ENCODE assay signal across 25 cellular contexts in genomic region chr5:111857067-111857466, GRCh38.
DNase-seq lines count a peak whose midpoint lies in the region; ATAC-seq, FAIRE-seq and TF ChIP-seq lines count a peak whose summit lies in the region.
"Had no signal": no experiment of that assay in that cellular context is flagged by ENCODE, and none has a peak within 500 bp of the region (broad histone marks: within the 10 kb centered on the region; RNA-seq: fewer than 3 reads in every experiment).

No MANE protein-coding gene starts in this region.

- H3K9me3 ChIP-seq in heart left ventricle (no peaks in the 10 kb centered on the region), astrocyte (ENCODE audit: insufficient read depth, low read depth, low read length) (no peaks in the 10 kb centered on the region), stomach (no peaks in the 10 kb centered on the region)
- H3K9me3 ChIP-seq: Peyer's patch had no signal

- no peaks in the 10 kb centered on the region for H3K79me2 ChIP-seq in astrocyte (ENCODE audit: insufficient read depth, low read length)

- H3K9me3 Mint-ChIP-seq in astrocyte (ENCODE audit: unreplicated experiment): no peaks in the 10 kb centered on the region
- H3K9me3 Mint-ChIP-seq in stimulated activated memory B cell treated with anti-CD40 and anti-IgM and Interleukin-4, amounts not matched to agents 10 μg/mL and 1 μg/mL and 100 μg/mL, for 72 hours: no peaks in the 10 kb centered on the region

- H3K4me3 ChIP-seq in heart left ventricle: no peak overlapping the region
- no peak overlapping the region for H3K4me3 ChIP-seq in astrocyte (ENCODE audit: insufficient read depth, low read depth, low read length)
- H3K4me3 ChIP-seq in stomach: no peak overlapping the region
- H3K4me3 ChIP-seq: K562, Peyer's patch, SK-N-MC had no signal

- no peak overlapping the region for H3K4me2 ChIP-seq in astrocyte (ENCODE audit: low read length)

- FAIRE-seq in astrocyte (lab: Jason Lieb, UNC): no peak
- FAIRE-seq: A204.1, K562 had no signal

- no peaks in the 10 kb centered on the region for H4K20me1 ChIP-seq in astrocyte (ENCODE audit: insufficient read depth, low read length)

- peak overlapping the region; percentile 6 for H3K27ac Mint-ChIP-seq in astrocyte (ENCODE audit: unreplicated experiment)
- no peak overlapping the region for H3K27ac Mint-ChIP-seq in stimulated activated memory B cell treated with anti-CD40 and anti-IgM and Interleukin-4, amounts not matched to agents 10 μg/mL and 1 μg/mL and 100 μg/mL, for 72 hours
- H3K27ac Mint-ChIP-seq: CD8-positive, alpha-beta memory T cell had no signal

- no peak for TF ChIP-seq EP300 in stomach (IDR thresholded peaks at IDR 0.05)

- ATAC-seq in heart left ventricle (peak in 3 of 4 donors; percentile 53 to 66 (median 60)), Right ventricle myocardium superior (ENCODE audit: poor library complexity) (no peak), left ventricle myocardium superior (peak; percentile 55)
- ATAC-seq in stimulated activated memory B cell treated with anti-CD40 and anti-IgM and Interleukin-4, amounts not matched to agents 10 μg/mL and 1 μg/mL and 100 μg/mL, for 72 hours: no peak
- ATAC-seq: K562 had no signal

- H3K4me3 Mint-ChIP-seq in astrocyte (ENCODE audit: unreplicated experiment): no peak overlapping the region
- H3K4me3 Mint-ChIP-seq in stimulated activated memory B cell treated with anti-CD40 and anti-IgM and Interleukin-4, amounts not matched to agents 10 μg/mL and 1 μg/mL and 100 μg/mL, for 72 hours: no peak overlapping the region
- H3K4me3 Mint-ChIP-seq: CD8-positive, alpha-beta memory T cell had no signal

- intact Hi-C loops in heart left ventricle (cut with DNase I) (loop anchor here in 5 of 10 donors (5.0 to 10.0 kb wide), 6 partner anchors 95 to 325 kb away; partner anchors contain the start of gene NREP (in 1 of the 5)), Right ventricle myocardium superior (cut with DNase I) (no loop called here), left ventricle myocardium superior (cut with micrococcal nuclease) (no loop called here), stomach (cut with DNase I; ENCODE audit: low total_unique reads) (no loop called here)

- no peak overlapping the region for H3K27ac ChIP-seq in heart left ventricle
- no peak overlapping the region for H3K27ac ChIP-seq in astrocyte (ENCODE audit: low read depth, low read length)
- no peak overlapping the region for H3K27ac ChIP-seq in stomach
- H3K27ac ChIP-seq: C4-2B, Peyer's patch, SK-N-MC had no signal

- no peak overlapping the region for H2AFZ ChIP-seq in astrocyte (ENCODE audit: low read depth, low read length)

- no peak overlapping the region for H3K9ac ChIP-seq in astrocyte (ENCODE audit: low read length)

- peaks cover 11% of the 10 kb centered on the region for H3K4me1 Mint-ChIP-seq in astrocyte (ENCODE audit: low read depth, unreplicated experiment)
- H3K4me1 Mint-ChIP-seq in stimulated activated memory B cell treated with anti-CD40 and anti-IgM and Interleukin-4, amounts not matched to agents 10 μg/mL and 1 μg/mL and 100 μg/mL, for 72 hours: no peaks in the 10 kb centered on the region
- H3K4me1 Mint-ChIP-seq: CD8-positive, alpha-beta memory T cell had no signal

- peak in 2 of 5 donors; percentile 20 to 31 for DNase-seq in heart left ventricle
- DNase-seq in Right ventricle myocardium superior: no peak
- DNase-seq in astrocyte (ENCODE audit: low read depth): no peak
- peak; percentile 28 for DNase-seq in left ventricle myocardium superior
- peak; percentile 34 for DNase-seq in stomach
- no peak for DNase-seq in NCI-H526 treated with DMSO at 0.1 percent for 48 hours (lab: John Stamatoyannopoulos, UW)
- no peak for DNase-seq in 8988T
- DNase-seq: Calu3; CD8-positive, alpha-beta memory T cell; DMS153; GDM1; MM.1S; NCI-H1092; NCI-H1436; NCI-H2029; NCI-H2227 treated with DMSO at 0.1 percent for 48 hours; NCI-H510A; NCI-H748 treated with DMSO at 0.1 percent for 48 hours; Peyer's patch; SHP77 had no signal

- WGBS in heart left ventricle, 4 donors: 33 to 48% (median 38%) methylated on average over 4 of the region's 4 CpGs
- WGBS in stomach, 5 donors: 51 to 76% (median 58%) methylated on average over 4 of the region's 4 CpGs

- H3K4me1 ChIP-seq in heart left ventricle (peaks cover 0 to 54% (median 19%) of the 10 kb centered on the region in 12 donors), astrocyte (ENCODE audit: insufficient read depth, low read length) (peaks cover 11% of the 10 kb centered on the region), stomach (no peaks in the 10 kb centered on the region)
- H3K4me1 ChIP-seq: Peyer's patch had no signal

- no peak for TF ChIP-seq POLR2A in heart left ventricle (IDR thresholded peaks at IDR 0.05)
- no peak for TF ChIP-seq POLR2A in stomach (IDR thresholded peaks at IDR 0.05)

- H3K36me3 Mint-ChIP-seq in astrocyte (ENCODE audit: low read depth, unreplicated experiment): no peaks in the 10 kb centered on the region
- H3K36me3 Mint-ChIP-seq in stimulated activated memory B cell treated with anti-CD40 and anti-IgM and Interleukin-4, amounts not matched to agents 10 μg/mL and 1 μg/mL and 100 μg/mL, for 72 hours: no peaks in the 10 kb centered on the region
- H3K36me3 Mint-ChIP-seq: CD8-positive, alpha-beta memory T cell had no signal

- no peaks in the 10 kb centered on the region for H3K27me3 Mint-ChIP-seq in astrocyte (ENCODE audit: low read depth, unreplicated experiment)
- H3K27me3 Mint-ChIP-seq in stimulated activated memory B cell treated with anti-CD40 and anti-IgM and Interleukin-4, amounts not matched to agents 10 μg/mL and 1 μg/mL and 100 μg/mL, for 72 hours: no peaks in the 10 kb centered on the region
- H3K27me3 Mint-ChIP-seq: CD8-positive, alpha-beta memory T cell had no signal

- no peaks in the 10 kb centered on the region for H3K36me3 ChIP-seq in heart left ventricle
- no peaks in the 10 kb centered on the region for H3K36me3 ChIP-seq in astrocyte (ENCODE audit: insufficient read depth, low read length)
- H3K36me3 ChIP-seq in stomach: no peaks in the 10 kb centered on the region
- H3K36me3 ChIP-seq: Peyer's patch had no signal

- H3K27me3 ChIP-seq in heart left ventricle (no peaks in the 10 kb centered on the region), astrocyte (ENCODE audit: insufficient read depth, low read length) (no peaks in the 10 kb centered on the region), stomach (no peaks in the 10 kb centered on the region)
- H3K27me3 ChIP-seq: Peyer's patch had no signal

- TF ChIP-seq CTCF in heart left ventricle (IDR thresholded peaks at IDR 0.05): no peak
- TF ChIP-seq CTCF in astrocyte (IDR thresholded peaks at IDR 0.05; ENCODE audit: insufficient read depth, low read depth, low read length): no peak
- no peak for TF ChIP-seq CTCF in stomach (IDR thresholded peaks at IDR 0.05)

Comparison
In these comparisons a context has a peak if more than half of its experiments do, and no peak if none do; other contexts are left out.
1. ATAC-seq: peak in heart left ventricle (3 of 4) and left ventricle myocardium superior (single experiment); none in Right ventricle myocardium superior (single experiment) and stimulated activated memory B cell treated with anti-CD40 and anti-IgM and Interleukin-4, amounts not matched to agents 10 μg/mL and 1 μg/mL and 100 μg/mL, for 72 hours (single experiment).
2. DNase-seq: peak in left ventricle myocardium superior (single experiment) and stomach (single experiment); none in Right ventricle myocardium superior (single experiment), astrocyte (single experiment), NCI-H526 treated with DMSO at 0.1 percent for 48 hours (single experiment) and 8988T (single experiment).